In genomic region chr16:16038950-16039349, GRCh38 we compare ENCODE assay signal across 1 cellular context.
TF ChIP-seq lines count a peak whose summit lies in the region.

No MANE protein-coding gene starts in this region.

TF ChIP-seq in K562, 482 proteins besides CTCF, POLR2A, EP300 and RAD21 (continued from another document):
- TF ChIP-seq PBX2 (CRISPR knock-in tag; IDR thresholded peaks at IDR 0.05; ENCODE audit: low read depth) (no peak), PBX2 (tag; conservative IDR thresholded peaks at IDR 0.05; ENCODE audit: low read depth) (peak; percentile 37; the same call in 1 of the 2 replicates), MIER1 (IDR thresholded peaks at IDR 0.05; ENCODE audit: low read depth) (no peak), ZNF384 (IDR thresholded peaks at IDR 0.05; ENCODE audit: low read depth, low read length) (0 out of 2 replicates have a peak, but pooled peaks have one; percentile 25), ZBTB11 (CRISPR knock-in tag; IDR thresholded peaks at IDR 0.05) (peak in 1 of 3 experiments; percentile 66; a peak in 2 of 6 replicates), ZNF277 (CRISPR knock-in tag; IDR thresholded peaks at IDR 0.05; ENCODE audit: borderline replicate concordance) (no peak)
